ENCODE assay signal across 3 cellular contexts in the genomic region with DNA sequence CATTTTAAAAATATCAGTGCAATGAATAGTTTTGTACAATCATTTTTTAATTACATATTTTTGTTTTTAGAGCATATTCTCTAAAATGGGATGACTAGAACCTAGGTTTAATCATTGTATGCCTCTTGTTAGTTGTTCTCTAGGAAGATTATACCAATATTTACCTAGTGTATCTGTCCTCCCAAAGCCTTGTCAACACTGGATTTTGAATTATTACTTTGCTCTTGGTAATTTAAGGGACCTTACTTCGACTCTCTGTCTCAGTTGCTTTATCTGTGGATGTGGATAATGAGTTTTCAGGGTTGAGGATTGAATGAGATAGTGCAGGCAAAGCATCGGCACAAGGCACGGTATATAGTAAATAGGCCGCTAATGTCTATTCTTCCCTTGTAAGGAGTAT.
A peak's percentile ranks its signal among the peaks of the same experiment; 100 is the strongest.
TF ChIP-seq lines count a peak whose summit lies in the region.

No MANE protein-coding gene starts in this region.

TF ChIP-seq in GM23338, 12 proteins besides CTCF, POLR2A, EP300 and RAD21 (continues in another document):
- no peak for TF ChIP-seq ZNF114 (CRISPR knock-in tag; IDR thresholded peaks at IDR 0.05)
- no peak for TF ChIP-seq JUNB (IDR thresholded peaks at IDR 0.05; ENCODE audit: unreplicated experiment)
- TF ChIP-seq, protein P1, sequence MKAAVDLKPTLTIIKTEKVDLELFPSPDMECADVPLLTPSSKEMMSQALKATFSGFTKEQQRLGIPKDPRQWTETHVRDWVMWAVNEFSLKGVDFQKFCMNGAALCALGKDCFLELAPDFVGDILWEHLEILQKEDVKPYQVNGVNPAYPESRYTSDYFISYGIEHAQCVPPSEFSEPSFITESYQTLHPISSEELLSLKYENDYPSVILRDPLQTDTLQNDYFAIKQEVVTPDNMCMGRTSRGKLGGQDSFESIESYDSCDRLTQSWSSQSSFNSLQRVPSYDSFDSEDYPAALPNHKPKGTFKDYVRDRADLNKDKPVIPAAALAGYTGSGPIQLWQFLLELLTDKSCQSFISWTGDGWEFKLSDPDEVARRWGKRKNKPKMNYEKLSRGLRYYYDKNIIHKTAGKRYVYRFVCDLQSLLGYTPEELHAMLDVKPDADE (IDR thresholded peaks at IDR 0.05): no peak
- no peak for TF ChIP-seq NANOG (IDR thresholded peaks at IDR 0.05; ENCODE audit: borderline replicate concordance)

TF ChIP-seq in K562, 482 proteins besides CTCF, POLR2A, EP300 and RAD21:
- TF ChIP-seq FOXA3 (CRISPR knock-in tag; conservative IDR thresholded peaks at IDR 0.05 in 1 of 2, IDR thresholded peaks at IDR 0.05 in 1 of 2): peak in 1 of 2 experiments; percentile 87; a peak in 2 of 4 replicates
- TF ChIP-seq, protein P2, sequence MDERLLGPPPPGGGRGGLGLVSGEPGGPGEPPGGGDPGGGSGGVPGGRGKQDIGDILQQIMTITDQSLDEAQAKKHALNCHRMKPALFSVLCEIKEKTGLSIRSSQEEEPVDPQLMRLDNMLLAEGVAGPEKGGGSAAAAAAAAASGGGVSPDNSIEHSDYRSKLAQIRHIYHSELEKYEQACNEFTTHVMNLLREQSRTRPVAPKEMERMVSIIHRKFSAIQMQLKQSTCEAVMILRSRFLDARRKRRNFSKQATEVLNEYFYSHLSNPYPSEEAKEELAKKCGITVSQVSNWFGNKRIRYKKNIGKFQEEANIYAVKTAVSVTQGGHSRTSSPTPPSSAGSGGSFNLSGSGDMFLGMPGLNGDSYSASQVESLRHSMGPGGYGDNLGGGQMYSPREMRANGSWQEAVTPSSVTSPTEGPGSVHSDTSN (CRISPR knock-in tag; IDR thresholded peaks at IDR 0.05; ENCODE audit: low read depth): no peak
- TF ChIP-seq, protein P2 (tag; conservative IDR thresholded peaks at IDR 0.05; ENCODE audit: low read depth): 0 out of 2 replicates have a peak, but pooled peaks have one; percentile 29
- no peak for TF ChIP-seq BDP1 (IDR thresholded peaks at IDR 0.05; ENCODE audit: insufficient read depth, insufficient read length)
- TF ChIP-seq, protein P3, sequence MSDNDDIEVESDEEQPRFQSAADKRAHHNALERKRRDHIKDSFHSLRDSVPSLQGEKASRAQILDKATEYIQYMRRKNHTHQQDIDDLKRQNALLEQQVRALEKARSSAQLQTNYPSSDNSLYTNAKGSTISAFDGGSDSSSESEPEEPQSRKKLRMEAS (CRISPR knock-in tag; IDR thresholded peaks at IDR 0.05): no peak
- peak; percentile 64 for TF ChIP-seq MEIS2 (IDR thresholded peaks at IDR 0.05; ENCODE audit: partially characterized antibody)
- no peak for TF ChIP-seq SAFB2 (IDR thresholded peaks at IDR 0.05; ENCODE audit: borderline replicate concordance, low read depth, low read length, severe bottlenecking)

TF ChIP-seq in HEK293T, 16 proteins besides CTCF, POLR2A, EP300 and RAD21:
- TF ChIP-seq SP1 (IDR thresholded peaks at IDR 0.05) (no peak), FOXA1 (IDR thresholded peaks at IDR 0.05) (no peak), TARDBP (IDR thresholded peaks at IDR 0.05) (no peak), ARNT (IDR thresholded peaks at IDR 0.05) (no peak), SUZ12 (IDR thresholded peaks at IDR 0.05) (no peak), CTBP1 (IDR thresholded peaks at IDR 0.05; ENCODE audit: borderline replicate concordance) (no peak), L3MBTL2 (conservative IDR thresholded peaks at IDR 0.05) (no peak), BHLHE40 (IDR thresholded peaks at IDR 0.05; ENCODE audit: borderline replicate concordance) (no peak), HDGF (IDR thresholded peaks at IDR 0.05; ENCODE audit: borderline replicate concordance) (no peak), ELF4 (IDR thresholded peaks at IDR 0.05) (no peak), FOXM1 (IDR thresholded peaks at IDR 0.05; ENCODE audit: borderline replicate concordance) (no peak), NFRKB (IDR thresholded peaks at IDR 0.05) (no peak), LEF1 (IDR thresholded peaks at IDR 0.05; ENCODE audit: borderline replicate concordance) (no peak), FOXK2 (IDR thresholded peaks at IDR 0.05) (no peak)
- TF ChIP-seq, protein P4, sequence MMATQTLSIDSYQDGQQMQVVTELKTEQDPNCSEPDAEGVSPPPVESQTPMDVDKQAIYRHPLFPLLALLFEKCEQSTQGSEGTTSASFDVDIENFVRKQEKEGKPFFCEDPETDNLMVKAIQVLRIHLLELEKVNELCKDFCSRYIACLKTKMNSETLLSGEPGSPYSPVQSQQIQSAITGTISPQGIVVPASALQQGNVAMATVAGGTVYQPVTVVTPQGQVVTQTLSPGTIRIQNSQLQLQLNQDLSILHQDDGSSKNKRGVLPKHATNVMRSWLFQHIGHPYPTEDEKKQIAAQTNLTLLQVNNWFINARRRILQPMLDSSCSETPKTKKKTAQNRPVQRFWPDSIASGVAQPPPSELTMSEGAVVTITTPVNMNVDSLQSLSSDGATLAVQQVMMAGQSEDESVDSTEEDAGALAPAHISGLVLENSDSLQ (IDR thresholded peaks at IDR 0.05): no peak
TF ChIP-seq in HEK293T: peak in this region for 0.
